Comparison of ENCODE assay signal across 15 cellular contexts in the genomic region with DNA sequence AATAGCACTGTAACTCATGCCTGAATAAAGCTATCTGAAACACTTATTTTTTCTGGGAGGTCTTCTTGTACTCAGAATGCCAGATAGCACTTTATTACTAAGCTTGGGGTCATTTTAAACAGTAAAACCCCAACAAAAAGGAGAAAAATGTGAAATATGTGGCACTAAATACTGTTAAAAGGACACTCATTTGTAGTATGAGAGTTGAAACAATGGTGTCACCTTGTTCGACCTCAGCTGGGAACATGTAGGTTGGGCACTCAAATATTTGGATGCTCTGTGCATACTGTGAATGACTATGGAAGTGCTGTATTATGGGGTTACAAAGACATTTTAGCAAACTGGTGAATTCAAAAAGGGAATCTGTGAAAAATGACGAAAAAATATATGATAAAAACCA.
"Had no signal": no experiment of that assay in that cellular context is flagged by ENCODE, and none has a peak within 500 bp of the region (broad histone marks: within the 10 kb centered on the region; RNA-seq: fewer than 3 reads in every experiment).

No MANE protein-coding gene starts in this region.

- H3K4me1 ChIP-seq: heart right ventricle, left lung, lower lobe of right lung, sigmoid colon had no signal

- H3K27ac ChIP-seq: dorsolateral prefrontal cortex, heart right ventricle, left lung, lower lobe of right lung, sigmoid colon had no signal

- DNase-seq: cortex of kidney; dorsolateral prefrontal cortex; effector CD8-positive, alpha-beta T cell; heart right ventricle; hypothalamus; islet precursor cell; left lung; lower lobe of right lung; mesenchymal stem cell; naive B cell; posterior cingulate gyrus; sigmoid colon; stimulated activated CD4-positive, alpha-beta T cell treated with anti-CD3 and anti-CD28 coated beads, Interleukin-12 subunit alpha, Interleukin-12 subunit beta, amount 100 ng/mL, for 4 hours; stimulated activated naive CD4-positive, alpha-beta T cell treated with Interleukin-2 at 50 U/mL for 16 hours; trophoblast cell had no signal

- H3K36me3 ChIP-seq: left lung, sigmoid colon had no signal

- H3K4me3 ChIP-seq: dorsolateral prefrontal cortex, heart right ventricle, left lung, lower lobe of right lung, sigmoid colon had no signal

- ATAC-seq: heart right ventricle, left lung, lower lobe of right lung had no signal

- H3K9me3 ChIP-seq: heart right ventricle, left lung, lower lobe of right lung, sigmoid colon had no signal

- H3K27me3 ChIP-seq: dorsolateral prefrontal cortex, heart right ventricle, left lung, sigmoid colon had no signal
